In genomic region chr1:1616045-1616821, GRCh38 we compare ENCODE assay signal across 1 cellular context.
TF ChIP-seq lines count a peak whose summit lies in the region.

No MANE protein-coding gene starts in this region.

TF ChIP-seq in endothelial cell of umbilical vein, 7 proteins besides CTCF, POLR2A, EP300 and RAD21:
- TF ChIP-seq JUN (IDR thresholded peaks at IDR 0.05; ENCODE audit: borderline replicate concordance, insufficient read depth, insufficient read length, low read depth) = no peak
